In genomic region chr16:1991135-1991551, GRCh38 we compare ENCODE assay signal across 8 cellular contexts. TPM values are rescaled to one million over a fixed set of nuclear protein-coding genes. Genes with fewer than 3 reads are reported as not detected.
DNase-seq lines count a peak whose midpoint lies in the region; ATAC-seq lines count a peak whose summit lies in the region.

No MANE protein-coding gene starts in this region.

- peak; percentile 19 for DNase-seq in DMS53 treated with DMSO at 0.1 percent for 48 hours (lab: John Stamatoyannopoulos, UW; ENCODE audit: unreplicated experiment)
- peak; percentile 53 for DNase-seq in activated CD4-positive, alpha-beta T cell treated with anti-CD3 and anti-CD28 coated beads, Interleukin-2, amount 50 U/mL, for 1 hour
- DNase-seq in left colon, result peak; percentile 57 to 73
- no peak for DNase-seq in UCSD-AML1 (lab: John Stamatoyannopoulos, UW; ENCODE audit: unreplicated experiment)
- DNase-seq in effector CD8-positive, alpha-beta T cell (lab: John Stamatoyannopoulos, UW), result no peak

- ATAC-seq in GM21825 (IDR thresholded peaks at IDR 0.05; ENCODE audit: unreplicated experiment) (peak; percentile 27), left colon (peak; percentile 16), HG02623 (IDR thresholded peaks at IDR 0.05; ENCODE audit: unreplicated experiment) (no peak), HG03280 (IDR thresholded peaks at IDR 0.05; ENCODE audit: unreplicated experiment) (no peak)

- intact Hi-C loops in left colon (cut with DNase I, micrococcal nuclease), result no loop called here

RNA-seq across cellular contexts. Expression of gene SYNGR3, which starts 1.4 kb away (rescaled TPM):
- total RNA-seq in left colon, result 1 to 10 TPM; 1.6 to 3.0 TPM

RNA-seq across cellular contexts. Expression of gene GFER, which starts 7.2 kb away (rescaled TPM):
- 10 to 100 TPM; 73.7 to 82.3 TPM for total RNA-seq in left colon

RNA-seq across cellular contexts. Expression of gene NOXO1, which starts 9.9 kb away (rescaled TPM):
- total RNA-seq in left colon, result 10 to 100 TPM; 34.6 to 49.0 TPM

RNA-seq across cellular contexts. Expression of gene ZNF598, which starts 18.5 kb away (rescaled TPM):
- 10 to 100 TPM; 45.8 to 52.8 TPM for total RNA-seq in left colon

RNA-seq across cellular contexts. Expression of gene TBL3, which starts 19.3 kb away (rescaled TPM):
- 10 to 100 TPM; 22.0 to 23.6 TPM for total RNA-seq in left colon

Comparison
In these comparisons a context has a peak if more than half of its experiments do, and no peak if none do; other contexts are left out.
1. DNase-seq: peak in DMS53 treated with DMSO at 0.1 percent for 48 hours (single experiment), activated CD4-positive, alpha-beta T cell treated with anti-CD3 and anti-CD28 coated beads, Interleukin-2, amount 50 U/mL, for 1 hour (single experiment) and left colon (2 of 2); none in UCSD-AML1 (single experiment) and effector CD8-positive, alpha-beta T cell (single experiment).
2. ATAC-seq: peak in GM21825 (single experiment) and left colon (single experiment); none in HG02623 (single experiment) and HG03280 (single experiment).